In genomic region chr5:103499236-103499635, GRCh38 we compare ENCODE assay signal across 2 cellular contexts.
TF ChIP-seq lines count a peak whose summit lies in the region.

No MANE protein-coding gene starts in this region.

TF ChIP-seq in SK-N-SH, 30 proteins besides CTCF, POLR2A, EP300 and RAD21 (continued from another document):
- TF ChIP-seq, protein P1, sequence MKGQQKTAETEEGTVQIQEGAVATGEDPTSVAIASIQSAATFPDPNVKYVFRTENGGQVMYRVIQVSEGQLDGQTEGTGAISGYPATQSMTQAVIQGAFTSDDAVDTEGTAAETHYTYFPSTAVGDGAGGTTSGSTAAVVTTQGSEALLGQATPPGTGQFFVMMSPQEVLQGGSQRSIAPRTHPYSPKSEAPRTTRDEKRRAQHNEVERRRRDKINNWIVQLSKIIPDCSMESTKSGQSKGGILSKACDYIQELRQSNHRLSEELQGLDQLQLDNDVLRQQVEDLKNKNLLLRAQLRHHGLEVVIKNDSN (IDR thresholded peaks at IDR 0.05; ENCODE audit: borderline replicate concordance, low read depth) = no peak
- TF ChIP-seq JUND (IDR thresholded peaks at IDR 0.05) = no peak
- no peak for TF ChIP-seq RXRA (IDR thresholded peaks at IDR 0.05; ENCODE audit: borderline replicate concordance, low read depth)
- no peak for TF ChIP-seq TEAD4 (IDR thresholded peaks at IDR 0.05; ENCODE audit: borderline replicate concordance, insufficient read depth)
- TF ChIP-seq EZH2phosphoT487 (IDR thresholded peaks at IDR 0.05; ENCODE audit: borderline replicate concordance, low read depth) = no peak
- TF ChIP-seq POLR2AphosphoS5 (IDR thresholded peaks at IDR 0.05; ENCODE audit: low read depth, low read length) = no peak
- TF ChIP-seq GABPA (IDR thresholded peaks at IDR 0.05; ENCODE audit: low read depth) = no peak
- TF ChIP-seq USF2 (IDR thresholded peaks at IDR 0.05; ENCODE audit: borderline replicate concordance, low read depth, low read length) = no peak

TF ChIP-seq in SK-N-SH treated with all-trans-retinoic acid at 6 μM for 48 hours, 23 proteins besides CTCF, POLR2A, EP300 and RAD21 (continued from another document):
- TF ChIP-seq CSRNP3 (CRISPR knock-in tag; IDR thresholded peaks at IDR 0.05) (no peak), BACH2 (CRISPR knock-in tag; IDR thresholded peaks at IDR 0.05; ENCODE audit: borderline replicate concordance) (no peak), ZNF70 (CRISPR knock-in tag; IDR thresholded peaks at IDR 0.05) (no peak)
